7 cellular contexts compared by ENCODE assay signal in the genomic region with DNA sequence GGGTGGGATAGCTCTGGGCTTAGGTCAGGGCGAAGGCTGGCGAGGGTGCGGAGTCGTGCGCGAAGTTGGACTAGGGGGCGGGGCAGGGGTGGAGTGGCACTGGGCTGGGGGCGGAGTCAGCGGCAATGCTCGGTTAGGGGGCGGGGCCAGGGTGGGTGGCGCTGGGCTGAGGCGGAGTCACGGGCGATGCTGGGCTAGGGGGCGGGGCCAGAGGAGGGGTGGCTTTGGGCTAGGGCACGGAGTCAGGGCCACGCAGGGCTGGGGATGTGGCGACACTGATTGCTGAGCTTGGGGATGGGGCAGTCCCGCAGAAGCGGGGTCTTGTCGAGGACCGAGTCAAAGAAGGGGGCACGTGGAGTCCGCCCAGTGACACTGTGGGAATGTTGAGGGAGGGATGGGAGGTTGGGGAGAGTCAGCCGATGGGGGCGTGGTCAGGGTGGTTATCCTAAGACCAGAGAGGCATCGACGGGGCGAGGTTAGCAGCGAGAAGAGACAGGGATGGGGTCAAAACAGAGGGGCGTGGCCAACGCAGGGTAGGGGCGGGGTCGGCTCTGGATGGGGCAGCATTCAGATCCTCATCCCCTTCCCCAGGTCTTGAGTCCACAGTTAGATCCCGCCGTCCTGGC. TPM values are rescaled to one million over a fixed set of nuclear protein-coding genes. Genes with fewer than 3 reads are reported as not detected.
A peak's percentile ranks its signal among the peaks of the same experiment; 100 is the strongest.
DNase-seq lines count a peak whose midpoint lies in the region; FAIRE-seq and TF ChIP-seq lines count a peak whose summit lies in the region.

No MANE protein-coding gene starts in this region.

- CTCF ChIA-PET in SK-N-SH (lab: Yijun Ruan, JAX) = interaction anchor here (0.7 to 2.6 kb wide), 6 partner anchors 10 to 85 kb away, joined by 3 to 9 read pairs (median 4); partner anchors contain the start of genes CERS1, COPE and DDX49

- peaks cover 12% of the 10 kb centered on the region; the same call in 1 of the 2 replicates for H4K20me1 ChIP-seq in SK-N-SH (ENCODE audit: insufficient read depth)

- no peak overlapping the region for H2AFZ ChIP-seq in SK-N-SH (ENCODE audit: low read depth)

- peaks cover 16% of the 10 kb centered on the region for H3F3A ChIP-seq in SK-N-SH (replicated peaks; ENCODE audit: insufficient read depth)

- H3K9me3 ChIP-seq in HAP-1 (no peaks in the 10 kb centered on the region), SK-N-SH (no peaks in the 10 kb centered on the region), cardiac muscle cell (ENCODE audit: low read depth) (no peaks in the 10 kb centered on the region), sigmoid colon (no peaks in the 10 kb centered on the region)

- POLR2A ChIA-PET in SK-N-SH (lab: Yijun Ruan, JAX) = interaction anchor here (2.0 kb wide), 1 partner anchor 12 kb away, joined by 9 read pairs; the partner anchor contains the start of genes COPE and DDX49

- H3K36me3 ChIP-seq in HAP-1 (replicated peaks) = peaks cover 29% of the 10 kb centered on the region
- peaks cover 20 to 43% of the 10 kb centered on the region in 2 experiments for H3K36me3 ChIP-seq in SK-N-SH (replicated peaks in 1 of 2; ENCODE audit: control insufficient read depth in 1 of 2, insufficient read depth in 2 of 2, low read length in 1 of 2)
- peaks cover 9% of the 10 kb centered on the region for H3K36me3 ChIP-seq in cardiac muscle cell
- H3K36me3 ChIP-seq in sigmoid colon = peaks cover 11 to 61% (median 14%) of the 10 kb centered on the region in 4 donors

- DNase-seq in HAP-1 (ENCODE audit: low spot score in 2 of 2) (peak; percentile 40 to 93), SK-N-SH (peak; percentile 99), cardiac muscle cell (ENCODE audit: low read depth in 1 of 2, low spot score in 1 of 2) (peak; percentile 51 to 88), sigmoid colon (peak; percentile 87), SKM-1 treated with dmso at 0.1 percent for 144 hours (lab: John Stamatoyannopoulos, UW; ENCODE audit: unreplicated experiment) (no peak), RCC 7860 (ENCODE audit: low spot score) (no peak)
- peak; percentile 52 to 84 (median 75) for DNase-seq in activated naive CD4-positive, alpha-beta T cell (lab: John Stamatoyannopoulos, UW)

- 23% methylated on average over 33 of the region's 37 CpGs for WGBS in SK-N-SH (ENCODE audit: low lambda C conversion rate)
- WGBS in sigmoid colon, 2 donors = 6 to 13% methylated on average over 37 of the region's 37 CpGs

- TF ChIP-seq RAD21 in SK-N-SH (IDR thresholded peaks at IDR 0.05; ENCODE audit: low read length) = no peak

- no peak overlapping the region; the same call in 1 of the 2 replicates for H3K4me2 ChIP-seq in SK-N-SH

- TF ChIP-seq CTCF in SK-N-SH (IDR thresholded peaks at IDR 0.05) = no peak
- no peak for TF ChIP-seq CTCF in cardiac muscle cell (IDR thresholded peaks at IDR 0.05; ENCODE audit: low read depth, low read length)
- no peak for TF ChIP-seq CTCF in sigmoid colon (IDR thresholded peaks at IDR 0.05)

- H3K4me1 ChIP-seq in HAP-1 = no peaks in the 10 kb centered on the region
- peaks cover 0 to 9% of the 10 kb centered on the region in 2 experiments; a peak in 1 of 4 replicates for H3K4me1 ChIP-seq in SK-N-SH (ENCODE audit: control insufficient read depth in 1 of 2, insufficient read depth in 2 of 2, low read depth in 1 of 2, low read length in 1 of 2)
- H3K4me1 ChIP-seq in cardiac muscle cell (ENCODE audit: low read depth) = no peaks in the 10 kb centered on the region
- H3K4me1 ChIP-seq in sigmoid colon = peaks cover 0 to 11% (median 5%) of the 10 kb centered on the region in 4 donors

- intact Hi-C loops in sigmoid colon (cut with DNase I) = no loop called here

- no peaks in the 10 kb centered on the region for H3K9me2 ChIP-seq in SK-N-SH

- no peak overlapping the region for H3K9ac ChIP-seq in SK-N-SH

- TF ChIP-seq EP300 in SK-N-SH (IDR thresholded peaks at IDR 0.05; ENCODE audit: borderline replicate concordance in 1 of 2, low read depth in 1 of 2, low read length in 1 of 2) (no peak), sigmoid colon (IDR thresholded peaks at IDR 0.05) (no peak)

- no peak overlapping the region; a peak in 1 of 4 replicates for H3K27ac ChIP-seq in SK-N-SH (ENCODE audit: low read depth in 2 of 2, low read length in 1 of 2)
- H3K27ac ChIP-seq in cardiac muscle cell = no peak overlapping the region
- H3K27ac ChIP-seq in sigmoid colon = peak overlapping the region in 1 of 4 donors; percentile 10

- H3K27me3 ChIP-seq in HAP-1 (ENCODE audit: low read depth) (no peaks in the 10 kb centered on the region), SK-N-SH (ENCODE audit: insufficient read depth) (no peaks in the 10 kb centered on the region), cardiac muscle cell (no peaks in the 10 kb centered on the region), sigmoid colon (no peaks in the 10 kb centered on the region)

- no peak for FAIRE-seq in RCC 7860 (lab: Jason Lieb, UNC)

- peaks cover 11% of the 10 kb centered on the region for H3K79me2 ChIP-seq in SK-N-SH (ENCODE audit: insufficient read depth)

- H3K4me3 ChIP-seq in HAP-1 = no peak overlapping the region
- peak overlapping the region in 1 of 2 experiments; percentile 29; a peak in 1 of 4 replicates for H3K4me3 ChIP-seq in SK-N-SH (ENCODE audit: low read depth in 2 of 2, low read length in 1 of 2)
- peak overlapping the region; percentile 2 for H3K4me3 ChIP-seq in cardiac muscle cell
- peak overlapping the region in 1 of 4 donors; percentile 22 for H3K4me3 ChIP-seq in sigmoid colon

- no peak for TF ChIP-seq POLR2A in sigmoid colon (IDR thresholded peaks at IDR 0.05)

- in situ Hi-C loops in HAP-1 (cut with MboI; ENCODE audit: low sequenced_read_pairs) = no loop called here

TF ChIP-seq in SK-N-SH, 30 proteins besides CTCF, POLR2A, EP300 and RAD21:
- no peak for TF ChIP-seq NFIC (IDR thresholded peaks at IDR 0.05; ENCODE audit: borderline replicate concordance)
- no peak for TF ChIP-seq CHD2 (IDR thresholded peaks at IDR 0.05; ENCODE audit: low read length, partially characterized antibody)
- no peak for TF ChIP-seq YY1 (IDR thresholded peaks at IDR 0.05; ENCODE audit: low read depth)
- no peak for TF ChIP-seq ZBTB33 (IDR thresholded peaks at IDR 0.05; ENCODE audit: borderline replicate concordance, low read depth)
- TF ChIP-seq, protein P1, sequence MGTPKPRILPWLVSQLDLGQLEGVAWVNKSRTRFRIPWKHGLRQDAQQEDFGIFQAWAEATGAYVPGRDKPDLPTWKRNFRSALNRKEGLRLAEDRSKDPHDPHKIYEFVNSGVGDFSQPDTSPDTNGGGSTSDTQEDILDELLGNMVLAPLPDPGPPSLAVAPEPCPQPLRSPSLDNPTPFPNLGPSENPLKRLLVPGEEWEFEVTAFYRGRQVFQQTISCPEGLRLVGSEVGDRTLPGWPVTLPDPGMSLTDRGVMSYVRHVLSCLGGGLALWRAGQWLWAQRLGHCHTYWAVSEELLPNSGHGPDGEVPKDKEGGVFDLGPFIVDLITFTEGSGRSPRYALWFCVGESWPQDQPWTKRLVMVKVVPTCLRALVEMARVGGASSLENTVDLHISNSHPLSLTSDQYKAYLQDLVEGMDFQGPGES (IDR thresholded peaks at IDR 0.05; ENCODE audit: low read depth, low read length) = no peak
- TF ChIP-seq FOSL2 (IDR thresholded peaks at IDR 0.05; ENCODE audit: borderline replicate concordance, low read depth) = no peak
- TF ChIP-seq TCF12 (IDR thresholded peaks at IDR 0.05) = no peak
- TF ChIP-seq POLR2AphosphoS5 (IDR thresholded peaks at IDR 0.05; ENCODE audit: low read depth, low read length) = no peak

RNA-seq across cellular contexts. Expression of gene HOMER3, which starts 8.7 kb away (rescaled TPM):
- polyA plus RNA-seq in SK-N-SH (2012; rRNA removed) (81.0 and 83.0 TPM in 2 replicates), cardiac muscle cell (47.0 and 49.0 TPM in 2 replicates), sigmoid colon (10 to 100 TPM in 1 of 3 donors, 1 to 10 TPM in 2; 6.2 to 22.8 (median 6.6) TPM)
- polyA plus RNA-seq in SK-N-SH (2012; cell fraction: cytosol; rRNA removed) = 47.0 and 68.7 TPM in 2 replicates
- polyA plus RNA-seq in SK-N-SH (2012; cell fraction: nucleus; rRNA removed) = 122 and 185 TPM in 2 replicates
- total RNA-seq in cardiac muscle cell (55.8 and 62.7 TPM in 2 replicates), sigmoid colon (10 to 100 TPM; 15.7 to 36.3 (median 31.8) TPM)

RNA-seq across cellular contexts. Expression of gene DDX49, which starts 12.8 kb away (rescaled TPM):
- 81.7 and 86.8 TPM in 2 replicates for polyA plus RNA-seq in SK-N-SH (2012; rRNA removed)
- polyA plus RNA-seq in SK-N-SH (2012; cell fraction: cytosol; rRNA removed) = 47.6 and 65.1 TPM in 2 replicates
- polyA plus RNA-seq in SK-N-SH (2012; cell fraction: nucleus; rRNA removed) = 104 and 112 TPM in 2 replicates
- 57.6 and 65.4 TPM in 2 replicates for total RNA-seq in cardiac muscle cell
- 42.8 and 48.5 TPM in 2 replicates for polyA plus RNA-seq in cardiac muscle cell
- 10 to 100 TPM; 32.7 to 39.6 (median 38.4) TPM for total RNA-seq in sigmoid colon
- polyA plus RNA-seq in sigmoid colon = 10 to 100 TPM; 35.4 to 51.1 (median 46.1) TPM

RNA-seq across cellular contexts. Expression of gene COPE, which starts 13.1 kb away (rescaled TPM):
- polyA plus RNA-seq in SK-N-SH (2012; rRNA removed) (412 and 450 TPM in 2 replicates), cardiac muscle cell (417 and 523 TPM in 2 replicates), sigmoid colon (100 to 1,000 TPM; 269 to 346 (median 280) TPM)
- 182 and 282 TPM in 2 replicates for polyA plus RNA-seq in SK-N-SH (2012; cell fraction: cytosol; rRNA removed)
- 272 and 273 TPM in 2 replicates for polyA plus RNA-seq in SK-N-SH (2012; cell fraction: nucleus; rRNA removed)
- total RNA-seq in cardiac muscle cell (306 and 478 TPM in 2 replicates), sigmoid colon (100 to 1,000 TPM; 130 to 198 (median 157) TPM)

RNA-seq across cellular contexts. Expression of gene CERS1, which starts 36.4 kb away (rescaled TPM):
- 5.4 and 7.3 TPM in 2 replicates for polyA plus RNA-seq in SK-N-SH (2012; rRNA removed)
- polyA plus RNA-seq in SK-N-SH (2012; cell fraction: cytosol; rRNA removed) = 3.7 and 5.1 TPM in 2 replicates
- 6.2 and 6.4 TPM in 2 replicates for polyA plus RNA-seq in SK-N-SH (2012; cell fraction: nucleus; rRNA removed)
- 15.2 and 16.1 TPM in 2 replicates for total RNA-seq in cardiac muscle cell
- polyA plus RNA-seq in cardiac muscle cell = 29.3 and 30.9 TPM in 2 replicates
- 1 to 10 TPM in 2 of 4 donors, under 1 TPM in 2; 0.36 to 3.6 (median 1.1) TPM for total RNA-seq in sigmoid colon
- under 1 TPM in 1 of 3 donors, not detected in 2; 0.70 TPM for polyA plus RNA-seq in sigmoid colon

Comparison
In these comparisons a context has a peak if more than half of its experiments do, and no peak if none do; other contexts are left out.
1. DNase-seq: peak in HAP-1 (2 of 2), SK-N-SH (single experiment), activated naive CD4-positive, alpha-beta T cell (4 of 4), cardiac muscle cell (2 of 2) and sigmoid colon (single experiment); none in SKM-1 treated with dmso at 0.1 percent for 144 hours (single experiment) and RCC 7860 (single experiment).